In genomic region chr11:130980463-130980862, GRCh38 we compare ENCODE assay signal across 29 cellular contexts.
"Had no signal": no experiment of that assay in that cellular context is flagged by ENCODE, and none has a peak within 500 bp of the region (broad histone marks: within the 10 kb centered on the region; RNA-seq: fewer than 3 reads in every experiment).

No MANE protein-coding gene starts in this region.

- H3K27ac Mint-ChIP-seq: T-cell had no signal

- H3K27ac ChIP-seq: KMS-11, PC-9, RWPE1, SJCRH30, SK-N-MC had no signal

- H3K36me3 ChIP-seq: SJCRH30 had no signal

- H3K36me3 Mint-ChIP-seq: T-cell had no signal

- H3K4me3 ChIP-seq: PC-9, SJCRH30, SK-N-MC had no signal

- DNase-seq: Karpas-422, MM.1S, MV-4-11, NCI-H1092, NCI-H1105, NCI-H1417 treated with DMSO at 0.1 percent for 48 hours, NCI-H1436 treated with DMSO at 0.1 percent for 48 hours, NCI-H1694 treated with DMSO at 0.1 percent for 48 hours, NCI-H187 treated with DMSO at 0.1 percent for 48 hours, NCI-H2029, NCI-H2081, NCI-H2227 treated with DMSO at 0.1 percent for 48 hours, NCI-H345, NCI-H446, NCI-H510A treated with DMSO at 0.1 percent for 48 hours, NCI-H526, NCI-H69, NCI-H748 treated with DMSO at 0.1 percent for 48 hours, PC-9, SHP77, SIG-M5, SJCRH30, T-cell had no signal

- H3K4me2 ChIP-seq: KMS-11, PC-9 had no signal

- H3K27me3 ChIP-seq: SJCRH30 had no signal

- H3K4me1 ChIP-seq: SJCRH30 had no signal

- H2AFZ ChIP-seq: PC-9 had no signal

- H3K9ac ChIP-seq: KMS-11 had no signal

- ATAC-seq: Panc1, Right ventricle myocardium inferior, SK-N-SH treated with all-trans-retinoic acid at 6 μM for 48 hours, T-cell had no signal

- H3K4me1 Mint-ChIP-seq: T-cell had no signal

- H3K4me3 Mint-ChIP-seq: T-cell had no signal

- H3K9me3 ChIP-seq: SJCRH30 had no signal
